Comparison of ENCODE assay signal across 8 cellular contexts in the genomic region with DNA sequence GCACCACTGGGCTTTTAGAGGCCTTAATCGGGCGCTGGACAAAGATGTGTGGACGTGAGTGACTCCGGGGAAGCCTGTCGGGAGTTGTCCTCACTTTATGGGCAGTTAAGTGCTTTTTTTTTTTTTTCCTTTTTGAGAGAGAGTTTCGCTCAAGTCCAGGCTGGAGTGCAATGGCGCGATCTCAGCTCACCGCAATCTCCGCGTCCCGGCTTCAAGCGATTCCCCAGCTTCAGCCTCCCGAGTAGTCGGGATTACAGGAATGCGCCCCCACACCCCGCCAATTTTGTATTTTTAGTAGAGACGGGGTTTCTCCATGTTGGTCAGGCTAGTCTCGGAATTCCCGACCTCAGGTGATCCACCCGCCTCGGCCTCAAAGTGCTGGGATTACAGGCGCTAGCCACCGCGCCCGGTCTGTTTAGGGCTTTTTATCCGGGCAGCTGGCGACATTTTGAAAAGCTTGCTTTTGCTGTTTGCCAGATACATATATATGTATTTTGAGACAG. TPM values are rescaled to one million over a fixed set of nuclear protein-coding genes. Genes with fewer than 3 reads are reported as not detected.
DNase-seq lines count a peak whose midpoint lies in the region; ATAC-seq, FAIRE-seq and TF ChIP-seq lines count a peak whose summit lies in the region.

No MANE protein-coding gene starts in this region.

- no peak overlapping the region for H3K27ac Mint-ChIP-seq in activated T-cell treated with anti-CD3 and anti-CD28 coated beads, Interleukin-2, amount 50 U/mL, for 72 hours

- H3K36me3 ChIP-seq in K562 (ENCODE audit: control insufficient read depth, insufficient read depth, low read length) = peaks cover 41% of the 10 kb centered on the region; the same call in 1 of the 3 replicates
- no peaks in the 10 kb centered on the region for H3K36me3 ChIP-seq in liver (ENCODE audit: control insufficient read depth in 4 of 4, insufficient read depth in 3 of 4, low read depth in 1 of 4, low read length in 3 of 4)
- H3K36me3 ChIP-seq in transverse colon = no peaks in the 10 kb centered on the region

- peaks cover 5 to 12% of the 10 kb centered on the region in 2 donors for H3K36me3 Mint-ChIP-seq in activated T-cell treated with anti-CD3 and anti-CD28 coated beads, Interleukin-2, amount 50 U/mL, for 72 hours (ENCODE audit: insufficient read depth in 2 of 2)

- no TSS peak for BruUV-seq in K562 (replicated peaks; lab: Mats Ljungman, UMichigan)

- H3K4me2 ChIP-seq in K562 (ENCODE audit: insufficient read depth, low read length) = peak overlapping the region; percentile 95

- peaks cover 8 to 30% of the 10 kb centered on the region in 2 experiments; a peak in 4 of 5 replicates for H3K4me1 ChIP-seq in K562 (replicated peaks in 1 of 2; ENCODE audit: control insufficient read depth in 2 of 2, insufficient read depth in 2 of 2, low read length in 2 of 2)
- H3K4me1 ChIP-seq in liver (ENCODE audit: control insufficient read depth in 4 of 4, insufficient read depth in 4 of 4, low read length in 3 of 4) = peaks cover 0 to 10% (median 6%) of the 10 kb centered on the region in 4 donors
- peaks cover 9 to 24% (median 19%) of the 10 kb centered on the region in 4 donors for H3K4me1 ChIP-seq in transverse colon

- H3K9ac ChIP-seq in K562 (ENCODE audit: insufficient read depth in 1 of 2, low read depth in 2 of 2, low read length in 2 of 2) (peak overlapping the region in 1 of 2 experiments; percentile 100; a peak in 2 of 4 replicates), liver (ENCODE audit: low read depth in 1 of 2, low read length in 2 of 2) (no peak overlapping the region)

- H3K9me3 ChIP-seq in K562 (replicated peaks; ENCODE audit: control insufficient read depth, insufficient read depth, low read depth, low read length) (no peaks in the 10 kb centered on the region), liver (ENCODE audit: control insufficient read depth in 4 of 4, low read length in 3 of 4) (no peaks in the 10 kb centered on the region), transverse colon (no peaks in the 10 kb centered on the region)

- CTCF ChIA-PET in K562 (lab: Yijun Ruan, JAX; ENCODE audit: low intra/inter-chr PET ratio) = no interaction called here

- POLR2A ChIA-PET in K562 (lab: Yijun Ruan, JAX) = interaction anchor here (0.6 to 1.4 kb wide), 6 partner anchors 8 to 727 kb away, joined by 3 to 6 read pairs (median 4); no protein-coding TSS in a partner anchor

- TF ChIP-seq POLR2A in K562 (conservative IDR thresholded peaks at IDR 0.05) = no peak
- TF ChIP-seq POLR2A in transverse colon (IDR thresholded peaks at IDR 0.05) = no peak

- H3K4me1 Mint-ChIP-seq in activated T-cell treated with anti-CD3 and anti-CD28 coated beads, Interleukin-2, amount 50 U/mL, for 72 hours (ENCODE audit: low read depth) = peaks cover 22% of the 10 kb centered on the region

- peak overlapping the region; percentile 74; the same call in 1 of the 2 replicates for H2AFZ ChIP-seq in K562 (ENCODE audit: low read depth, low read length)

- TF ChIP-seq CTCF in K562 (IDR thresholded peaks at IDR 0.05 in 2 of 3, conservative IDR thresholded peaks at IDR 0.05 in 1 of 3; ENCODE audit: insufficient read depth in 2 of 3, low read depth in 1 of 3, low read length in 3 of 3) (no peak), liver (IDR thresholded peaks at IDR 0.05; ENCODE audit: low read depth, low read length, missing input control) (no peak), transverse colon (IDR thresholded peaks at IDR 0.05) (no peak)

- DNase-seq in activated T-cell treated with anti-CD3 and anti-CD28 coated beads, Interleukin-2, amount 50 U/mL, for 72 hours = no peak
- no peak for DNase-seq in activated T-cell treated with anti-CD3 and anti-CD28 coated beads, Interleukin-2, amount 50 U/mL, for 1 hour
- DNase-seq in K562 (ENCODE audit: extremely low read depth in 1 of 4, low spot score in 3 of 4) = no peak
- DNase-seq in transverse colon = peak; percentile 19
- no peak for DNase-seq in cerebellar nuclear complex (lab: John Stamatoyannopoulos, UW)
- DNase-seq in NCI-H1694 (lab: John Stamatoyannopoulos, UW) = no peak

- 68% methylated on average over 10 of the region's 28 CpGs for WGBS in K562 (ENCODE audit: insufficient coverage, low coverage, missing lambda C conversion rate)
- WGBS in liver = 32% methylated on average over 28 of the region's 28 CpGs
- 24 to 46% methylated on average over 20 to 28 of the region's 28 CpGs for WGBS in transverse colon (ENCODE audit: low coverage in 1 of 2), 2 donors

- peaks cover 35% of the 10 kb centered on the region for H4K20me1 ChIP-seq in K562 (replicated peaks; ENCODE audit: control insufficient read depth, insufficient read depth, low read length)

- peaks cover 6% of the 10 kb centered on the region for H3K9me1 ChIP-seq in K562 (ENCODE audit: control insufficient read depth, insufficient read depth, low read length)

- no peak for TF ChIP-seq EP300 in K562 (IDR thresholded peaks at IDR 0.05; ENCODE audit: low read length)
- TF ChIP-seq EP300 in transverse colon (IDR thresholded peaks at IDR 0.05; ENCODE audit: low read depth) = no peak

- no peaks in the 10 kb centered on the region for H3K27me3 Mint-ChIP-seq in activated T-cell treated with anti-CD3 and anti-CD28 coated beads, Interleukin-2, amount 50 U/mL, for 72 hours (ENCODE audit: low read depth)

- H3K27ac ChIP-seq in K562 (ENCODE audit: extremely low read depth, low read depth, low read length) (peak overlapping the region; percentile 22; the same call in 1 of the 3 replicates), liver (ENCODE audit: low read depth in 1 of 2, low read length in 2 of 2) (peak overlapping the region in 1 of 2 donors; percentile 72), transverse colon (peak overlapping the region; percentile 94 to 99 (median 96))

- in situ Hi-C loops in K562 (cut with MboI) = no loop called here
- in situ Hi-C loops in transverse colon (cut with MboI; ENCODE audit: low pct_ligation_motif_present in 1 of 4, low pct_unique_long_range_greater_than_20kb in 1 of 4, low sequenced_read_pairs in 3 of 4) = loop anchor here in 1 of 4 donors (10.0 kb wide), 1 partner anchor 120 kb away; the partner anchor contains the start of gene FBXO11

- no peak for FAIRE-seq in K562 (lab: Jason Lieb, UNC)

- intact Hi-C loops in K562 (cut with micrococcal nuclease) = loop anchor here (1.0 kb wide), 1 partner anchor 122 kb away; the partner anchor contains the start of gene FBXO11
- intact Hi-C loops in transverse colon (cut with DNase I; ENCODE audit: low total_unique reads) = loop anchor here (5.0 kb wide), 1 partner anchor 123 kb away; the partner anchor contains the start of gene FBXO11

- peaks cover 62% of the 10 kb centered on the region for H3K79me2 ChIP-seq in K562 (ENCODE audit: control insufficient read depth, insufficient read depth, low read length)

- TF ChIP-seq RAD21 in K562 (CRISPR knock-in tag; conservative IDR thresholded peaks at IDR 0.05 in 1 of 2, IDR thresholded peaks at IDR 0.05 in 1 of 2) (no peak), liver (IDR thresholded peaks at IDR 0.05) (no peak)

- no peaks in the 10 kb centered on the region for H3K9me3 Mint-ChIP-seq in activated T-cell treated with anti-CD3 and anti-CD28 coated beads, Interleukin-2, amount 50 U/mL, for 72 hours

- ATAC-seq in activated T-cell treated with anti-CD3 and anti-CD28 coated beads, Interleukin-2, amount 50 U/mL, for 72 hours (replicated peaks in 1 of 2) = no peak
- no peak for ATAC-seq in K562
- ATAC-seq in GM18907 (IDR thresholded peaks at IDR 0.05; ENCODE audit: unreplicated experiment) = no peak

- H3K4me3 Mint-ChIP-seq in activated T-cell treated with anti-CD3 and anti-CD28 coated beads, Interleukin-2, amount 50 U/mL, for 72 hours = peak overlapping the region; percentile 89

- H3K27me3 ChIP-seq in K562 (ENCODE audit: control insufficient read depth in 2 of 2, insufficient read depth in 2 of 2, low read length in 2 of 2) (no peaks in the 10 kb centered on the region), liver (ENCODE audit: control insufficient read depth in 4 of 4, insufficient read depth in 4 of 4, low read length in 3 of 4) (no peaks in the 10 kb centered on the region), transverse colon (no peaks in the 10 kb centered on the region)

- H3K4me3 ChIP-seq in K562 (peak overlapping the region; percentile 97), liver (ENCODE audit: low read depth in 1 of 3, low read length in 3 of 3) (peak overlapping the region; percentile 54 to 98 (median 74)), transverse colon (peak overlapping the region; percentile 42 to 88 (median 83))

TF ChIP-seq in liver, 16 proteins besides CTCF, POLR2A, EP300 and RAD21 (continues in another document):
- TF ChIP-seq HNF4G (IDR thresholded peaks at IDR 0.05) (no peak), EGR1 (IDR thresholded peaks at IDR 0.05; ENCODE audit: low read depth in 2 of 2) (no peak)

RNA-seq across cellular contexts. Expression of gene MSH6, which starts 1.5 kb away (rescaled TPM):
- 100 to 1,000 TPM; 109 to 140 TPM for total RNA-seq in activated T-cell treated with anti-CD3 and anti-CD28 coated beads, Interleukin-2, amount 50 U/mL, for 72 hours
- 38.9 and 108 TPM in 2 replicates for total RNA-seq in K562 (2011; cell fraction: chromatin; rRNA removed; ENCODE audit: low replicate concordance)
- 25.7 and 28.0 TPM in 2 replicates for total RNA-seq in K562 (2011; cell fraction: nucleolus; rRNA removed)
- 39.7 and 43.1 TPM in 2 replicates for total RNA-seq in K562 (2011; cell fraction: nucleoplasm; rRNA removed)
- total RNA-seq in K562 (2014; rRNA removed) = 72.3 and 112 TPM in 2 replicates
- total RNA-seq in K562 (2014; rRNA removed; fragmentation: Illumina TruSeq; extraction: Trizol) = 147 and 189 TPM in 2 replicates
- 107 and 122 TPM in 2 replicates for total RNA-seq in K562 (2015; rRNA removed; fragmentation: Illumina TruSeq; extraction: Trizol)
- total RNA-seq in K562 (2021) = 142 and 146 TPM in 2 replicates
- 54.4 and 74.7 TPM in 2 replicates for polyA plus RNA-seq in K562 (2011; rRNA removed)
- polyA plus RNA-seq in K562 (2011; cell fraction: cytosol; rRNA removed) = 29.7 and 38.7 TPM in 2 replicates
- polyA plus RNA-seq in K562 (2011; cell fraction: nucleus; rRNA removed) = 19.6 and 27.8 TPM in 2 replicates
- 54.1 and 63.9 TPM in 2 replicates for polyA plus RNA-seq in K562 (2012)
- polyA plus RNA-seq in K562 (2014; fragmentation: Illumina TruSeq; extraction: Trizol) = 99.9 and 127 TPM in 2 replicates
- polyA plus RNA-seq in K562 (2014; fragmentation: Nextera tagmentation; extraction: Ambion mirVana) = 10 to 100 TPM; 15.3 to 30.3 TPM
- 78.0 and 80.5 TPM in 2 replicates for polyA plus RNA-seq in K562 (2014; rRNA removed)
- 127 and 153 TPM in 2 replicates for polyA minus RNA-seq in K562 (2011; rRNA and poly(A)+ RNA removed)
- 69.2 and 76.6 TPM in 2 replicates for polyA minus RNA-seq in K562 (2011; cell fraction: cytosol; rRNA and poly(A)+ RNA removed)
- 16.4 and 32.9 TPM in 2 replicates for polyA minus RNA-seq in K562 (2011; cell fraction: nucleus; rRNA and poly(A)+ RNA removed)
- total RNA-seq in liver = 10 to 100 TPM; 21.2 to 40.5 TPM
- 10 to 100 TPM in 1 of 2 donors, 1 to 10 TPM in 1; 5.3 to 14.0 TPM for polyA plus RNA-seq in liver
- total RNA-seq in transverse colon = 10 to 100 TPM; 15.9 to 21.9 (median 17.2) TPM
